Comparison of ENCODE assay signal across 8 cellular contexts in the genomic region with DNA sequence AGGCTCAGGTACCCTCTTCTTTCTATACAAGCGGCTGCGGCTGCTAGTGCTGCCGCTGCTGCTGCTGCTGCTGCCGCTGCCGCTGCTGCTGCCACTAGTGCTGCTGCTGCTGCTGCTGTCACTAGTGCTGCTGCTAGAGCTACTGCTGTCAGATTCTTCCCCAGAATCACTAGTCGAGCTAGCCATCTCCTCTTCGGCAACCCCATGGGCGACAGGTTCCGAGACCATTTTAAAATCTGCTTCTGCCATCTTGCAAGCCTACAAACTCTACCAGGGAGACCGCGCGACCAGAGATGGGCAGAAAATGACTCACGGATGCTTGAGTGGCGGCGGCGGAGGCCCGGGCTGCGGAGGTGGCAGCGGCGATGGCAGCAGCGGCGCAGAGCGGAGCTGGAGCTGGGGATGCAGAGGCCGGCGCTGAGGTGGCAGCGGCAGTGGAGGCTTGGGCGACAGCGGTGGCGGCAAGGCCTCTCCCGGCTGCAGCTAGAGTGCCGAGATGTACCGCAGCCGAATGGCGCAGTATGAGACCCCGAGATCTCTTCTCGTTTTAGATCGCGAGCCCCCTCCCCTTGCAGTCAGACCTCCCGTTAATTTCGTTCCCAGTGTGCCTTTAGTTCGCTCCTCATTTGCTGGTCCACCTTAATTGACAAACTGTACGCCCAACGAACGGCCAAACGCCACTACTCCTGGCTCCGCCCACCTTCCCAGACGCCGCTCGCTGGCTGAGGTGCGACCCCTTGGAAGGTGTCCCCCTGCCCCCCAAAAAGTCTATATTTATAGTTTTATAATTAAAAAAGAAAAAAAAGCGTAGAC. TPM values are rescaled to one million over a fixed set of nuclear protein-coding genes. Genes with fewer than 3 reads are reported as not detected.
DNase-seq lines count a peak whose midpoint lies in the region; ATAC-seq and TF ChIP-seq lines count a peak whose summit lies in the region.

A gene with protein sequence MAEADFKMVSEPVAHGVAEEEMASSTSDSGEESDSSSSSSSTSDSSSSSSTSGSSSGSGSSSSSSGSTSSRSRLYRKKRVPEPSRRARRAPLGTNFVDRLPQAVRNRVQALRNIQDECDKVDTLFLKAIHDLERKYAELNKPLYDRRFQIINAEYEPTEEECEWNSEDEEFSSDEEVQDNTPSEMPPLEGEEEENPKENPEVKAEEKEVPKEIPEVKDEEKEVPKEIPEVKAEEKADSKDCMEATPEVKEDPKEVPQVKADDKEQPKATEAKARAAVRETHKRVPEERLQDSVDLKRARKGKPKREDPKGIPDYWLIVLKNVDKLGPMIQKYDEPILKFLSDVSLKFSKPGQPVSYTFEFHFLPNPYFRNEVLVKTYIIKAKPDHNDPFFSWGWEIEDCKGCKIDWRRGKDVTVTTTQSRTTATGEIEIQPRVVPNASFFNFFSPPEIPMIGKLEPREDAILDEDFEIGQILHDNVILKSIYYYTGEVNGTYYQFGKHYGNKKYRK (minus strand): TSS at position 523 of the 813 bp plus-strand sequence. CDS start 274 bp downstream, at position 249.

- no peak for TF ChIP-seq CTCF in lung (IDR thresholded peaks at IDR 0.05; ENCODE audit: control extremely low read depth, extremely low read depth)

- peaks cover 0 to 4% of the 10 kb centered on the region in 2 donors for H3K4me1 ChIP-seq in lung (ENCODE audit: control insufficient read depth in 2 of 2, insufficient read depth in 2 of 2, low read length in 2 of 2)

- no peaks in the 10 kb centered on the region for H3K36me3 Mint-ChIP-seq in activated CD8-positive, alpha-beta memory T cell treated with anti-CD3 and anti-CD28 coated beads, Interleukin-2, amount 10 ng/mL, durations not matched to agents 7 days and 5 days
- no peaks in the 10 kb centered on the region for H3K36me3 Mint-ChIP-seq in effector memory CD8-positive, alpha-beta T cell (ENCODE audit: insufficient read depth)

- no peaks in the 10 kb centered on the region for H3K27me3 Mint-ChIP-seq in activated CD8-positive, alpha-beta memory T cell treated with anti-CD3 and anti-CD28 coated beads, Interleukin-2, amount 10 ng/mL, durations not matched to agents 7 days and 5 days
- H3K27me3 Mint-ChIP-seq in effector memory CD8-positive, alpha-beta T cell: no peaks in the 10 kb centered on the region

- no peaks in the 10 kb centered on the region for H3K36me3 ChIP-seq in lung (ENCODE audit: control insufficient read depth in 2 of 2, insufficient read depth in 2 of 2, low read length in 2 of 2)

- no peaks in the 10 kb centered on the region for H3K9me3 Mint-ChIP-seq in activated CD8-positive, alpha-beta memory T cell treated with anti-CD3 and anti-CD28 coated beads, Interleukin-2, amount 10 ng/mL, durations not matched to agents 7 days and 5 days (ENCODE audit: low read depth)
- H3K9me3 Mint-ChIP-seq in effector memory CD8-positive, alpha-beta T cell: no peaks in the 10 kb centered on the region

- H3K27ac ChIP-seq in lung (ENCODE audit: low read depth in 1 of 2, low read length in 1 of 2): peak within 1 kb of the TSS; percentile 23 to 32

- peak within 1 kb of the TSS; percentile 80 for H3K27ac Mint-ChIP-seq in activated CD8-positive, alpha-beta memory T cell treated with anti-CD3 and anti-CD28 coated beads, Interleukin-2, amount 10 ng/mL, durations not matched to agents 7 days and 5 days
- peak within 1 kb of the TSS; percentile 76 to 88 for H3K27ac Mint-ChIP-seq in effector memory CD8-positive, alpha-beta T cell

- DNase-seq in AG08395 (ENCODE audit: low spot score) (peak; percentile 62), NCI-H2171 (lab: John Stamatoyannopoulos, UW) (peak; percentile 86), lung (ENCODE audit: low spot score) (peak; percentile 51), NOMO-1 treated with DMSO at 0.1 percent for 48 hours (lab: John Stamatoyannopoulos, UW; ENCODE audit: unreplicated experiment) (no peak)
- DNase-seq in activated CD8-positive, alpha-beta memory T cell treated with anti-CD3 and anti-CD28 coated beads, Interleukin-2, amount 10 ng/mL, durations not matched to agents 7 days and 5 days: peak; percentile 65
- DNase-seq in effector memory CD8-positive, alpha-beta T cell: peak; percentile 13 to 23 (median 23)
- peak in 2 of 3 donors; percentile 25 to 27 for DNase-seq in stimulated activated CD4-positive, alpha-beta T cell treated with anti-CD3 and anti-CD28 coated beads, TNF-alpha, amount 100 ng/mL, for 1 hour (ENCODE audit: low read depth in 3 of 3, low spot score in 1 of 3)

- H3K27me3 ChIP-seq in lung (ENCODE audit: control insufficient read depth, insufficient read depth): peaks cover 6% of the 10 kb centered on the region

- H3K4me1 Mint-ChIP-seq in activated CD8-positive, alpha-beta memory T cell treated with anti-CD3 and anti-CD28 coated beads, Interleukin-2, amount 10 ng/mL, durations not matched to agents 7 days and 5 days: peaks cover 1% of the 10 kb centered on the region
- peaks cover 5 to 6% of the 10 kb centered on the region in 2 donors for H3K4me1 Mint-ChIP-seq in effector memory CD8-positive, alpha-beta T cell (ENCODE audit: low read depth in 2 of 2)

- CTCF ChIA-PET in activated CD8-positive, alpha-beta memory T cell treated with anti-CD3 and anti-CD28 coated beads, Interleukin-2, amount 10 ng/mL, durations not matched to agents 7 days and 5 days (lab: Charles Lee): no interaction called here

- H3K4me3 Mint-ChIP-seq in activated CD8-positive, alpha-beta memory T cell treated with anti-CD3 and anti-CD28 coated beads, Interleukin-2, amount 10 ng/mL, durations not matched to agents 7 days and 5 days: peak within 1 kb of the TSS; percentile 84
- H3K4me3 Mint-ChIP-seq in effector memory CD8-positive, alpha-beta T cell: peak within 1 kb of the TSS; percentile 83 to 87

- ATAC-seq in GM21786 (IDR thresholded peaks at IDR 0.05; ENCODE audit: unreplicated experiment): peak; percentile 73
- ATAC-seq in activated CD8-positive, alpha-beta memory T cell treated with anti-CD3 and anti-CD28 coated beads, Interleukin-2, amount 10 ng/mL, durations not matched to agents 7 days and 5 days: peak; percentile 87
- peak; percentile 77 for ATAC-seq in effector memory CD8-positive, alpha-beta T cell (replicated peaks)
- ATAC-seq in lung (ENCODE audit: insufficient read depth, low FRiP score): peak; percentile 88

- peaks cover 0 to 4% of the 10 kb centered on the region in 2 donors for H3K9me3 ChIP-seq in lung (ENCODE audit: control insufficient read depth in 2 of 2, insufficient read depth in 1 of 2, low read length in 1 of 2)

- WGBS in lung, 2 donors: 0 to 2% methylated on average over 31 to 51 of the region's 51 CpGs

- peak within 1 kb of the TSS; percentile 56 for H3K4me3 ChIP-seq in lung

RNA-seq across cellular contexts. Expression of the gene that starts here (rescaled TPM):
- total RNA-seq in activated CD8-positive, alpha-beta memory T cell treated with anti-CD3 and anti-CD28 coated beads, Interleukin-2, amount 10 ng/mL, durations not matched to agents 7 days and 5 days: under 1 TPM; 0.47 to 0.64 TPM
- 1 to 10 TPM; 1.8 to 5.7 TPM for total RNA-seq in lung
- polyA plus RNA-seq in lung: under 1 TPM; 0.41 to 0.63 TPM

Comparison
In these comparisons a context has a peak if more than half of its experiments do, and no peak if none do; other contexts are left out.
1. Peak in DNase-seq and ATAC-seq in activated CD8-positive, alpha-beta memory T cell treated with anti-CD3 and anti-CD28 coated beads, Interleukin-2, amount 10 ng/mL, durations not matched to agents 7 days and 5 days; RNA of the gene not detected or under 1 TPM.